Comparison of ENCODE assay signal across 19 cellular contexts in the genomic region with DNA sequence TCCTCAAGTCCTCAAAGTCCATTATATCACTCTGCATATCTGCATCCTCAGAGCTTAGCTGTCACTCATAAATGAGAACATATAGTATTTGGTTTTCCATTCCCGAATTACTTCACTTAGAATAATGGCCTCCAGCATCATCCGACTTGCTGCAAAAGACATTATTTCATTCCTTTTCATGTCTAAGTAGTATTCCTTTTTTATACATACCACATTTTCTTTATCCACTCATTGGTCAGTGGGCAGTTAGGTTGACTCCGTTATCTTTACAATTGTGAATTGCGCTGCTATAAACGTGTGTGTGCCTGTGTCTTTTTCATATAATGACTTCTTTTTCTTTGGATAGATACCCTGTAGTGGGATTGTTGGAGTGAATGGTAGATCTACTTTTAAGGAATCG.
"Had no signal": no experiment of that assay in that cellular context is flagged by ENCODE, and none has a peak within 500 bp of the region (broad histone marks: within the 10 kb centered on the region; RNA-seq: fewer than 3 reads in every experiment).

No MANE protein-coding gene starts in this region.

- H3K36me3 Mint-ChIP-seq: naive thymus-derived CD4-positive, alpha-beta T cell had no signal

- H3K4me1 ChIP-seq: esophagus muscularis mucosa, gastrocnemius medialis, heart right ventricle, left lung, lower lobe of right lung had no signal

- DNase-seq: dermis blood vessel endothelial cell; dorsolateral prefrontal cortex; effector CD4-positive, alpha-beta T cell; effector memory CD4-positive, alpha-beta T cell; foreskin melanocyte; gastrocnemius medialis; glutamatergic neuron; head of caudate nucleus; heart right ventricle; hippocampal formation; left cardiac atrium; left lung; left ventricle myocardium superior; lower lobe of right lung; mesenchymal stem cell; midbrain; naive thymus-derived CD4-positive, alpha-beta T cell had no signal

- H3K4me3 Mint-ChIP-seq: naive thymus-derived CD4-positive, alpha-beta T cell had no signal

- H3K9me3 ChIP-seq: left lung had no signal

- H3K27ac ChIP-seq: coronary artery, dorsolateral prefrontal cortex, esophagus muscularis mucosa, gastrocnemius medialis, heart right ventricle, left lung, lower lobe of right lung had no signal

- H3K27me3 ChIP-seq: esophagus muscularis mucosa, gastrocnemius medialis, heart right ventricle, left lung had no signal

- H3K27ac Mint-ChIP-seq: naive thymus-derived CD4-positive, alpha-beta T cell had no signal

- H3K4me1 Mint-ChIP-seq: naive thymus-derived CD4-positive, alpha-beta T cell had no signal

- H3K4me3 ChIP-seq: coronary artery, dorsolateral prefrontal cortex, esophagus muscularis mucosa, gastrocnemius medialis, heart right ventricle, left lung, lower lobe of right lung had no signal

- H3K36me3 ChIP-seq: esophagus muscularis mucosa, gastrocnemius medialis, heart right ventricle, left lung, lower lobe of right lung had no signal
